Comparison of ENCODE assay signal across 8 cellular contexts in genomic region chr17:29592850-29593545, GRCh38. TPM values are rescaled to one million over a fixed set of nuclear protein-coding genes. Genes with fewer than 3 reads are reported as not detected.
DNase-seq lines count a peak whose midpoint lies in the region; ATAC-seq and TF ChIP-seq lines count a peak whose summit lies in the region.

Gene ANKRD13B, plus strand, starts transcription at chr17:29593132. Its CDS starts 490 bp downstream, at chr17:29593622.

- no peaks in the 10 kb centered on the region for H3K27me3 Mint-ChIP-seq in activated CD8-positive, alpha-beta T cell treated with anti-CD3 and anti-CD28 coated beads, Interleukin-2, amount 10 ng/mL, durations not matched to agents 7 days and 5 days (ENCODE audit: low read depth)
- no peaks in the 10 kb centered on the region for H3K27me3 Mint-ChIP-seq in neural crest cell (ENCODE audit: low read depth)

- no peaks in the 10 kb centered on the region for H3K27me3 ChIP-seq in fibroblast of lung (ENCODE audit: control insufficient read depth, insufficient read depth, low read length)

- peaks cover 19% of the 10 kb centered on the region for H3K4me1 ChIP-seq in fibroblast of lung (ENCODE audit: control insufficient read depth, extremely low read depth, insufficient read depth, low read length)

- peak within 1 kb of the TSS; percentile 28 for H3K9ac ChIP-seq in fibroblast of lung (ENCODE audit: insufficient read depth, low read length)

- H3K9me3 ChIP-seq in fibroblast of lung (ENCODE audit: control insufficient read depth, insufficient read depth, low read depth, low read length): no peaks in the 10 kb centered on the region

- POLR2A ChIA-PET in activated CD8-positive, alpha-beta T cell treated with anti-CD3 and anti-CD28 coated beads, Interleukin-2, amount 10 ng/mL, durations not matched to agents 7 days and 5 days (lab: Charles Lee): interaction anchor here (0.9 to 2.3 kb wide), 4 partner anchors 11 to 337 kb away, joined by 3 to 10 read pairs (median 3); partner anchors contain the start of gene SSH2

- CTCF ChIA-PET in activated CD8-positive, alpha-beta T cell treated with anti-CD3 and anti-CD28 coated beads, Interleukin-2, amount 10 ng/mL, durations not matched to agents 7 days and 5 days (lab: Charles Lee): interaction anchor here (1.1 to 4.7 kb wide), 15 partner anchors 8 to 469 kb away, joined by 3 to 107 read pairs (median 7); partner anchors contain the start of genes ABHD15 and TP53I13

- H3K27ac Mint-ChIP-seq in activated CD8-positive, alpha-beta T cell treated with anti-CD3 and anti-CD28 coated beads, Interleukin-2, amount 10 ng/mL, durations not matched to agents 7 days and 5 days: peak within 1 kb of the TSS; percentile 11
- peak within 1 kb of the TSS; percentile 81 for H3K27ac Mint-ChIP-seq in neural crest cell (ENCODE audit: unreplicated experiment)

- H4K20me1 ChIP-seq in fibroblast of lung (ENCODE audit: control insufficient read depth, extremely low read depth, insufficient read depth, low read length): no peaks in the 10 kb centered on the region

- peaks cover 42% of the 10 kb centered on the region for H3K4me1 Mint-ChIP-seq in activated CD8-positive, alpha-beta T cell treated with anti-CD3 and anti-CD28 coated beads, Interleukin-2, amount 10 ng/mL, durations not matched to agents 7 days and 5 days (ENCODE audit: low read depth)
- peaks cover 53% of the 10 kb centered on the region for H3K4me1 Mint-ChIP-seq in neural crest cell

- DNase-seq in NCI-H2107 (lab: John Stamatoyannopoulos, UW): peak; percentile 12
- DNase-seq in NCI-H2107 treated with DMSO at 0.1 percent for 48 hours (lab: John Stamatoyannopoulos, UW; ENCODE audit: unreplicated experiment): no peak
- peak; percentile 48 for DNase-seq in NCI-H146 treated with DMSO at 0.1 percent for 48 hours (lab: John Stamatoyannopoulos, UW; ENCODE audit: unreplicated experiment)
- peak; percentile 61 for DNase-seq in activated CD8-positive, alpha-beta T cell treated with anti-CD3 and anti-CD28 coated beads, Interleukin-2, amount 10 ng/mL, durations not matched to agents 7 days and 5 days
- DNase-seq in fibroblast of lung (ENCODE audit: low read depth in 2 of 2): peak in 1 of 2 donors; percentile 24
- DNase-seq in neural crest cell (ENCODE audit: low read depth, low spot score): peak; percentile 56
- DNase-seq in middle frontal gyrus (ENCODE audit: extremely low spot score, low spot score): no peak

- ATAC-seq in activated CD8-positive, alpha-beta T cell treated with anti-CD3 and anti-CD28 coated beads, Interleukin-2, amount 10 ng/mL, durations not matched to agents 7 days and 5 days: no peak
- ATAC-seq in GM19455 (IDR thresholded peaks at IDR 0.05; ENCODE audit: unreplicated experiment): no peak

- TF ChIP-seq CTCF in fibroblast of lung (conservative IDR thresholded peaks at IDR 0.05 in 1 of 2, IDR thresholded peaks at IDR 0.05 in 1 of 2; ENCODE audit: low read depth in 1 of 2, low read length in 2 of 2) (no peak), neural crest cell (conservative IDR thresholded peaks at IDR 0.05) (no peak)

- peaks cover 2% of the 10 kb centered on the region for H3K36me3 Mint-ChIP-seq in activated CD8-positive, alpha-beta T cell treated with anti-CD3 and anti-CD28 coated beads, Interleukin-2, amount 10 ng/mL, durations not matched to agents 7 days and 5 days (ENCODE audit: low read depth)
- no peaks in the 10 kb centered on the region for H3K36me3 Mint-ChIP-seq in neural crest cell (ENCODE audit: low read depth)

- H3K9me3 Mint-ChIP-seq in activated CD8-positive, alpha-beta T cell treated with anti-CD3 and anti-CD28 coated beads, Interleukin-2, amount 10 ng/mL, durations not matched to agents 7 days and 5 days (ENCODE audit: insufficient read depth): no peaks in the 10 kb centered on the region
- H3K9me3 Mint-ChIP-seq in neural crest cell: no peaks in the 10 kb centered on the region

- H3K36me3 ChIP-seq in fibroblast of lung (ENCODE audit: control insufficient read depth, insufficient read depth, low read length): no peaks in the 10 kb centered on the region

- H3K4me2 ChIP-seq in fibroblast of lung (ENCODE audit: extremely low read depth, insufficient read depth, low read length): peak within 1 kb of the TSS; percentile 84

- peak within 1 kb of the TSS; percentile 12 for H2AFZ ChIP-seq in fibroblast of lung (ENCODE audit: low read length)

- H3K27ac ChIP-seq in fibroblast of lung (ENCODE audit: insufficient read depth, low read length): no peak within 1 kb of the TSS

- peak within 1 kb of the TSS; percentile 85 for H3K4me3 Mint-ChIP-seq in activated CD8-positive, alpha-beta T cell treated with anti-CD3 and anti-CD28 coated beads, Interleukin-2, amount 10 ng/mL, durations not matched to agents 7 days and 5 days
- H3K4me3 Mint-ChIP-seq in neural crest cell: peak within 1 kb of the TSS; percentile 94

- H3K79me2 ChIP-seq in fibroblast of lung (ENCODE audit: control insufficient read depth, insufficient read depth, low read length): peaks cover 9% of the 10 kb centered on the region

- peak within 1 kb of the TSS; percentile 50 to 63 (median 57) for H3K4me3 ChIP-seq in fibroblast of lung (replicated peaks in 1 of 4; ENCODE audit: control extremely low read depth in 1 of 4, insufficient read depth in 1 of 4, low read depth in 3 of 4, low read length in 4 of 4)

RNA-seq across cellular contexts. Expression of gene ANKRD13B, which starts in this region (rescaled TPM):
- 10 to 100 TPM; 11.2 to 12.5 TPM for total RNA-seq in activated CD8-positive, alpha-beta T cell treated with anti-CD3 and anti-CD28 coated beads, Interleukin-2, amount 10 ng/mL, durations not matched to agents 7 days and 5 days
- total RNA-seq in fibroblast of lung: 6.3 and 7.2 TPM in 2 replicates
- polyA plus RNA-seq in fibroblast of lung: 1.4 and 3.4 TPM in 2 replicates
- 2.8 and 5.8 TPM in 2 replicates for polyA plus RNA-seq in fibroblast of lung (2012)
- 4.7 and 5.6 TPM in 2 replicates for polyA minus RNA-seq in fibroblast of lung (ENCODE audit: low replicate concordance)
- total RNA-seq in neural crest cell: 65.0 and 70.0 TPM in 2 replicates

Comparison
In these comparisons a context has a peak if more than half of its experiments do, and no peak if none do; other contexts are left out.
1. DNase-seq: peak in NCI-H2107 (single experiment), NCI-H146 treated with DMSO at 0.1 percent for 48 hours (single experiment), activated CD8-positive, alpha-beta T cell treated with anti-CD3 and anti-CD28 coated beads, Interleukin-2, amount 10 ng/mL, durations not matched to agents 7 days and 5 days (single experiment) and neural crest cell (single experiment); none in NCI-H2107 treated with DMSO at 0.1 percent for 48 hours (single experiment) and middle frontal gyrus (single experiment).